In the genomic region with DNA sequence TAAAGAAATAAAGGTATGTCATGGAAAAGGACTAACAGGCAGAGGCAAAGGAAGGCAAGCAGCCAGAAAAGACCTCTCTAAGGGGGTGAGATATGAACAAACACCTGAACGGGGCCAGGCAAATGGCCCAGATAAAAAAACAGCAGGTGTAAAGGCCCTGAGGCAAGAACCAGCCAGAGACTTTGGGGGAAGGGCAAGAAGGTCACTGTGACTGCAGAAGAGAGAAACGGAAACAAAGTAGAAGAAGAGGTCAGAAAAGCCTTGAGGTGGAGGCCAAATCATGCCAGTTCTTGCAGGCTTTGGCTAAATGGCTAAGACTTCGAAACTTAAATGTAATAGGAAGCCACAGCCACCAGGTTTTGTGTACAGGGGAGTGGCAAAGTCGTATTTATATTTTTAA, we compare ENCODE assay signal across 6 cellular contexts.
"Had no signal": no experiment of that assay in that cellular context is flagged by ENCODE, and none has a peak within 500 bp of the region (broad histone marks: within the 10 kb centered on the region; RNA-seq: fewer than 3 reads in every experiment).

No MANE protein-coding gene starts in this region.

- H3K27ac Mint-ChIP-seq: GM23338, H9 had no signal

- ATAC-seq: K562 had no signal

- H3K9me3 Mint-ChIP-seq: GM23338, H9 had no signal

- H3K4me3 ChIP-seq: GM23338, K562 had no signal

- DNase-seq: H9, HCEC 1CT, IMR-90, KG1 had no signal

- H2AFZ ChIP-seq: GM23338 had no signal

- H3K4me3 Mint-ChIP-seq: GM23338, H9 had no signal

- H3K4me2 ChIP-seq: GM23338 had no signal
